In genomic region chr1:47917696-47918095, GRCh38 we compare ENCODE assay signal across 31 cellular contexts.
"Had no signal": no experiment of that assay in that cellular context is flagged by ENCODE, and none has a peak within 500 bp of the region (broad histone marks: within the 10 kb centered on the region; RNA-seq: fewer than 3 reads in every experiment).

No MANE protein-coding gene starts in this region.

- FAIRE-seq: endometrium, endothelial cell of umbilical vein had no signal

- H3K27me3 ChIP-seq: body of pancreas, cardiac muscle cell, colonic mucosa, esophagus muscularis mucosa, foreskin keratinocyte, heart left ventricle had no signal

- H3K9me3 ChIP-seq: body of pancreas, colonic mucosa, esophagus muscularis mucosa, gastrocnemius medialis, heart left ventricle had no signal

- DNase-seq: activated CD4-positive, alpha-beta memory T cell treated with anti-CD3 and anti-CD28 coated beads, Interleukin-2, amount 10 ng/mL, durations not matched to agents 7 days and 5 days; activated CD4-positive, alpha-beta T cell treated with anti-CD3 and anti-CD28 coated beads for 1 hour; activated CD4-positive, alpha-beta T cell treated with anti-CD3 and anti-CD28 coated beads for 4 hours; activated CD4-positive, alpha-beta T cell treated with anti-CD3 and anti-CD28 coated beads, Interleukin-2, amount 10 ng/mL, durations not matched to agents 7 days and 5 days; activated CD4-positive, alpha-beta T cell treated with anti-CD3 and anti-CD28 coated beads, Interleukin-2, amount 50 U/mL, for 4 hours; activated CD8-positive, alpha-beta memory T cell treated with anti-CD3 and anti-CD28 coated beads, Interleukin-2, amount 50 U/mL, for 48 hours; activated effector memory CD4-positive, alpha-beta T cell treated with Interleukin-2 at 50 U/mL for 16 hours; activated gamma-delta T cell treated with Interleukin-2 at 50 U/mL for 16 hours; activated naive CD4-positive, alpha-beta T cell treated with anti-CD3 and anti-CD28 coated beads, Interleukin-2, amount 50 U/mL, for 16 hours; activated naive CD4-positive, alpha-beta T cell treated with Interleukin-2 at 50 U/mL for 16 hours; activated T-cell treated with anti-CD3 and anti-CD28 coated beads for 4 hours; activated T-cell treated with anti-CD3 and anti-CD28 coated beads, Interleukin-2, amount 50 U/mL, for 4 hours; amniotic stem cell; anterior cingulate cortex; central memory CD4-positive, alpha-beta T cell; cerebellar nuclear complex; colonic mucosa; effector CD8-positive, alpha-beta T cell; gastrocnemius medialis; glutamatergic neuron; T-helper 1 cell; T-helper 17 cell had no signal

- H3K4me1 ChIP-seq: colonic mucosa, gastrocnemius medialis had no signal

- H3K27ac ChIP-seq: body of pancreas, cardiac muscle cell, colonic mucosa, esophagus muscularis mucosa, foreskin keratinocyte, gastrocnemius medialis, heart left ventricle had no signal

- ATAC-seq: activated T-cell treated with anti-CD3 and anti-CD28 coated beads, Interleukin-2, amount 50 U/mL, for 4 hours; activated T-helper 17 cell treated with anti-CD3 and anti-CD28 coated beads, Interleukin-2, amount 50 U/mL, for 72 hours; body of pancreas; foreskin keratinocyte; gastrocnemius medialis; T-helper 17 cell; WTC11 had no signal

- H3K4me3 ChIP-seq: body of pancreas, cardiac muscle cell, colonic mucosa, esophagus muscularis mucosa, gastrocnemius medialis, heart left ventricle had no signal

- H3K36me3 ChIP-seq: cardiac muscle cell, colonic mucosa, esophagus muscularis mucosa, gastrocnemius medialis, heart left ventricle had no signal
